16 cellular contexts compared by ENCODE assay signal in genomic region chr10:122323188-122323587, GRCh38. TPM values are rescaled to one million over a fixed set of nuclear protein-coding genes. Genes with fewer than 3 reads are reported as not detected.
DNase-seq lines count a peak whose midpoint lies in the region; TF ChIP-seq lines count a peak whose summit lies in the region.
"Had no signal": no experiment of that assay in that cellular context is flagged by ENCODE, and none has a peak within 500 bp of the region (broad histone marks: within the 10 kb centered on the region; RNA-seq: fewer than 3 reads in every experiment).

No MANE protein-coding gene starts in this region.

- in situ Hi-C loops in GM13977 (cut with MboI; ENCODE audit: low pct_unique_long_range_greater_than_20kb, low sequenced_read_pairs, unreplicated experiment), result no loop called here

- peak overlapping the region; percentile 1 for H3K4me2 ChIP-seq in neural cell (ENCODE audit: low read length)

- no peaks in the 10 kb centered on the region for H4K20me1 ChIP-seq in neural cell (ENCODE audit: insufficient read depth)

- H3K79me2 ChIP-seq in neural cell (replicated peaks; ENCODE audit: insufficient read depth, low read length), result no peaks in the 10 kb centered on the region

- no peaks in the 10 kb centered on the region for H3K9me2 ChIP-seq in neural cell (ENCODE audit: insufficient read depth, low read length)

- no peaks in the 10 kb centered on the region for H3K9me3 ChIP-seq in neural cell (ENCODE audit: low read length)

- peak overlapping the region; percentile 35 for H3K27ac ChIP-seq in neural cell (ENCODE audit: low read length)
- H3K27ac ChIP-seq: 22Rv1 had no signal

- H3K27me3 ChIP-seq in neural cell (ENCODE audit: insufficient read depth, low read depth, low read length), result no peaks in the 10 kb centered on the region

- no peaks in the 10 kb centered on the region for H3K36me3 ChIP-seq in neural cell (ENCODE audit: insufficient read depth, low read length)

- TF ChIP-seq RAD21 in neural cell (conservative IDR thresholded peaks at IDR 0.05), result no peak

- H3K4me3 ChIP-seq in epithelial cell of esophagus (ENCODE audit: low read length) (no peak overlapping the region), neural cell (ENCODE audit: low read length) (no peak overlapping the region)
- H3K4me3 ChIP-seq: GM12878, K562 had no signal

- no peak overlapping the region for H2AFZ ChIP-seq in neural cell (ENCODE audit: low read depth, low read length)

- H3K9ac ChIP-seq in neural cell (ENCODE audit: low read length), result no peak overlapping the region

- TF ChIP-seq EP300 in neural cell (conservative IDR thresholded peaks at IDR 0.05; ENCODE audit: poor library complexity, severe bottlenecking), result peak; percentile 47

- TF ChIP-seq CTCF in epithelial cell of esophagus (IDR thresholded peaks at IDR 0.05; ENCODE audit: insufficient read depth, low read depth, low read length, missing control alignments) (no peak), neural cell (IDR thresholded peaks at IDR 0.05; ENCODE audit: poor library complexity, severe bottlenecking) (no peak), GM13977 (IDR thresholded peaks at IDR 0.05; ENCODE audit: extremely low read depth, insufficient read depth, missing control alignments) (no peak)

- peak; percentile 3 for DNase-seq in DMS79 treated with DMSO at 0.1 percent for 48 hours (lab: John Stamatoyannopoulos, UW)
- DNase-seq in DMS79 (lab: John Stamatoyannopoulos, UW), result no peak
- DNase-seq in HPDE6-E6E7 (ENCODE audit: extremely low spot score), result peak; percentile 63
- DNase-seq in epithelial cell of esophagus (ENCODE audit: low read depth), result peak; percentile 96
- DNase-seq in Kasumi-1 (lab: John Stamatoyannopoulos, UW), result no peak
- DNase-seq in GM13977 (ENCODE audit: low spot score), result no peak
- DNase-seq in hippocampal formation (lab: John Stamatoyannopoulos, UW), result no peak
- DNase-seq: NCI-H1417 treated with DMSO at 0.1 percent for 48 hours, NCI-H1930, NCI-H524 treated with DMSO at 0.1 percent for 48 hours, PC-3 had no signal

- H3F3A ChIP-seq in neural cell (ENCODE audit: insufficient read depth, low read length, poor library complexity, severe bottlenecking), result no peaks in the 10 kb centered on the region

TF ChIP-seq in neural cell, 6 proteins besides CTCF, POLR2A, EP300 and RAD21:
- TF ChIP-seq SMC3 (conservative IDR thresholded peaks at IDR 0.05; ENCODE audit: poor library complexity), result no peak
- TF ChIP-seq TAF1 (IDR thresholded peaks at IDR 0.05; ENCODE audit: low read depth), result no peak
- no peak for TF ChIP-seq EZH2 (IDR thresholded peaks at IDR 0.05; ENCODE audit: borderline replicate concordance, insufficient read depth, low read length, poor library complexity, severe bottlenecking)
- TF ChIP-seq MXI1 (conservative IDR thresholded peaks at IDR 0.05; ENCODE audit: poor library complexity, severe bottlenecking), result no peak
- peak; percentile 62 for TF ChIP-seq POLR2AphosphoS5 (IDR thresholded peaks at IDR 0.05)
- TF ChIP-seq, protein P1, sequence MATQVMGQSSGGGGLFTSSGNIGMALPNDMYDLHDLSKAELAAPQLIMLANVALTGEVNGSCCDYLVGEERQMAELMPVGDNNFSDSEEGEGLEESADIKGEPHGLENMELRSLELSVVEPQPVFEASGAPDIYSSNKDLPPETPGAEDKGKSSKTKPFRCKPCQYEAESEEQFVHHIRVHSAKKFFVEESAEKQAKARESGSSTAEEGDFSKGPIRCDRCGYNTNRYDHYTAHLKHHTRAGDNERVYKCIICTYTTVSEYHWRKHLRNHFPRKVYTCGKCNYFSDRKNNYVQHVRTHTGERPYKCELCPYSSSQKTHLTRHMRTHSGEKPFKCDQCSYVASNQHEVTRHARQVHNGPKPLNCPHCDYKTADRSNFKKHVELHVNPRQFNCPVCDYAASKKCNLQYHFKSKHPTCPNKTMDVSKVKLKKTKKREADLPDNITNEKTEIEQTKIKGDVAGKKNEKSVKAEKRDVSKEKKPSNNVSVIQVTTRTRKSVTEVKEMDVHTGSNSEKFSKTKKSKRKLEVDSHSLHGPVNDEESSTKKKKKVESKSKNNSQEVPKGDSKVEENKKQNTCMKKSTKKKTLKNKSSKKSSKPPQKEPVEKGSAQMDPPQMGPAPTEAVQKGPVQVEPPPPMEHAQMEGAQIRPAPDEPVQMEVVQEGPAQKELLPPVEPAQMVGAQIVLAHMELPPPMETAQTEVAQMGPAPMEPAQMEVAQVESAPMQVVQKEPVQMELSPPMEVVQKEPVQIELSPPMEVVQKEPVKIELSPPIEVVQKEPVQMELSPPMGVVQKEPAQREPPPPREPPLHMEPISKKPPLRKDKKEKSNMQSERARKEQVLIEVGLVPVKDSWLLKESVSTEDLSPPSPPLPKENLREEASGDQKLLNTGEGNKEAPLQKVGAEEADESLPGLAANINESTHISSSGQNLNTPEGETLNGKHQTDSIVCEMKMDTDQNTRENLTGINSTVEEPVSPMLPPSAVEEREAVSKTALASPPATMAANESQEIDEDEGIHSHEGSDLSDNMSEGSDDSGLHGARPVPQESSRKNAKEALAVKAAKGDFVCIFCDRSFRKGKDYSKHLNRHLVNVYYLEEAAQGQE (IDR thresholded peaks at IDR 0.05; ENCODE audit: borderline replicate concordance), result no peak

RNA-seq across cellular contexts. Expression of gene PLEKHA1, which starts 51.3 kb away (rescaled TPM):
- polyA plus RNA-seq in neural cell, result 87.7 and 91.9 TPM in 2 replicates
- 55.5 and 64.2 TPM in 2 replicates for polyA minus RNA-seq in neural cell

RNA-seq across cellular contexts. Expression of gene BTBD16, which starts 52.1 kb away (rescaled TPM):
- not detected in 2 replicates for polyA plus RNA-seq in neural cell
- polyA minus RNA-seq in neural cell, result not detected in 2 replicates
- polyA plus RNA-seq: CD14-positive monocyte had no signal

Comparison
In these comparisons a context has a peak if more than half of its experiments do, and no peak if none do; other contexts are left out.
1. DNase-seq: peak in DMS79 treated with DMSO at 0.1 percent for 48 hours (single experiment), HPDE6-E6E7 (single experiment) and epithelial cell of esophagus (single experiment); none in DMS79 (single experiment), Kasumi-1 (0 of 2), GM13977 (single experiment) and hippocampal formation (0 of 2).